In the genomic region with DNA sequence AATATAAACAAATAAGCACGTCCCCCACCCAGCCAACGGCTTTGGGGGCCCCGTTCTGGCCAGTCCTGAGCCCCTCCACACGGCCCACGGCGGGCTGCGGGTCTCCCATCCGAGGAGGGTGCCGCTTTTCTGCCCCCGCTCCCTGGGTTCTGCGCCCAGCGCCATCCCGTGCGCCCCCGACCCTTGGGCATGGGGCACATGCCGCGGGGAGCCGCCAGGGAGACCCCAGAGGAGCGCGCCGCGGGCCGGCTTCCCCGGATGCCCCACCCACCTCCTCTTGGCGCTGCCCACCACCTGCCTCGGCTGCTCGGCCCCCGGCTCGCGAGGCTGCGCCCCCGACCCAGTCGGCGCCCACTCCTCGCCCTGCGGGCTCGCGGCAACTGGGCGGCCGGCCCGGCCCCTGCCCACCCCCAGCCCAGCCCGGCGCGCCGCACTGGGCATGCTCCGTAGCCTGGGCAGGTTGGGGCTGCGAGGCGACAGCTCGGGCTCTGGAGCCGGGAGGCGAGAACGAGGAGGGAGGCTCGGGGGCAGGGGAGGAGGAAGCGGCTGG, we compare ENCODE assay signal across 10 cellular contexts. TPM values are rescaled to one million over a fixed set of nuclear protein-coding genes. Genes with fewer than 3 reads are reported as not detected.
DNase-seq lines count a peak whose midpoint lies in the region; ATAC-seq, FAIRE-seq and TF ChIP-seq lines count a peak whose summit lies in the region.
"Had no signal": no experiment of that assay in that cellular context is flagged by ENCODE, and none has a peak within 500 bp of the region (broad histone marks: within the 10 kb centered on the region; RNA-seq: fewer than 3 reads in every experiment).

No MANE protein-coding gene starts in this region.

- no peak for TF ChIP-seq CTCF in mesothelial cell of epicardium (IDR thresholded peaks at IDR 0.05; ENCODE audit: unreplicated experiment)

- H3K9ac ChIP-seq in endocrine pancreas (ENCODE audit: control insufficient read depth, insufficient read depth, low read length) = peak overlapping the region; percentile 80

- no peaks in the 10 kb centered on the region for H3K9me3 ChIP-seq in endocrine pancreas (ENCODE audit: control insufficient read depth, low read length)
- H3K9me3 ChIP-seq: neutrophil had no signal

- peak; percentile 70 for DNase-seq in Daoy (ENCODE audit: low read depth)
- peak; percentile 48 to 76 for DNase-seq in NCI-H446 (lab: John Stamatoyannopoulos, UW)
- DNase-seq in mesothelial cell of epicardium (ENCODE audit: low spot score in 2 of 2, unreplicated experiment in 2 of 2) = peak; percentile 40 to 75
- DNase-seq in NOMO-1 treated with dmso at 0.1 percent for 144 hours (lab: John Stamatoyannopoulos, UW; ENCODE audit: unreplicated experiment) = no peak
- no peak for DNase-seq in GM12892 (ENCODE audit: insufficient read length)

- H3K27me3 Mint-ChIP-seq in mesothelial cell of epicardium (ENCODE audit: low read depth) = no peaks in the 10 kb centered on the region

- peaks cover 41% of the 10 kb centered on the region for H3K4me1 ChIP-seq in endocrine pancreas (ENCODE audit: control insufficient read depth, insufficient read depth, low read length)

- no peaks in the 10 kb centered on the region for H3K27me3 ChIP-seq in endocrine pancreas (ENCODE audit: control insufficient read depth, insufficient read depth, low read length)

- H3K4me1 Mint-ChIP-seq in mesothelial cell of epicardium = peaks cover 35% of the 10 kb centered on the region

- H3K4me3 Mint-ChIP-seq in mesothelial cell of epicardium = peak overlapping the region; percentile 82
- H3K4me3 Mint-ChIP-seq: IgD-negative memory B cell had no signal

- H3K36me3 ChIP-seq in endocrine pancreas (ENCODE audit: control insufficient read depth, insufficient read depth, low read length) = no peaks in the 10 kb centered on the region
- H3K36me3 ChIP-seq: neutrophil had no signal

- no peak for TF ChIP-seq POLR2A in GM12892 (IDR thresholded peaks at IDR 0.05; ENCODE audit: low read depth, low read length)

- no peak for FAIRE-seq in GM12892 (lab: Jason Lieb, UNC)

- no peaks in the 10 kb centered on the region for H3K36me3 Mint-ChIP-seq in mesothelial cell of epicardium
- H3K36me3 Mint-ChIP-seq: IgD-negative memory B cell had no signal

- H3K27ac Mint-ChIP-seq in mesothelial cell of epicardium = peak overlapping the region; percentile 84
- H3K27ac Mint-ChIP-seq: IgD-negative memory B cell had no signal

- peaks cover 7% of the 10 kb centered on the region for H3K9me3 Mint-ChIP-seq in mesothelial cell of epicardium

- ATAC-seq in HG02623 (IDR thresholded peaks at IDR 0.05; ENCODE audit: unreplicated experiment) = no peak
- ATAC-seq in GM21619 (IDR thresholded peaks at IDR 0.05; ENCODE audit: unreplicated experiment) = no peak

- H3K4me3 ChIP-seq in endocrine pancreas (ENCODE audit: control insufficient read depth, insufficient read depth, low read length) = peak overlapping the region; percentile 78

RNA-seq across cellular contexts. Expression of gene PLCB4, which starts 0.6 kb away (rescaled TPM):
- total RNA-seq in Daoy (2014; rRNA removed; shearing (Covaris generic)) = 0.54 and 3.7 TPM in 2 replicates
- total RNA-seq in mesothelial cell of epicardium = 14.0 to 15.6 TPM (median 15.1 TPM) in 3 replicates
- not detected for polyA plus RNA-seq in GM12892 (2012; ENCODE audit: missing spikeins)
- polyA plus RNA-seq: IgD-negative memory B cell had no signal

Comparison
In these comparisons a context has a peak if more than half of its experiments do, and no peak if none do; other contexts are left out.
1. DNase-seq: peak in Daoy (single experiment), NCI-H446 (2 of 2) and mesothelial cell of epicardium (2 of 2); none in NOMO-1 treated with dmso at 0.1 percent for 144 hours (single experiment) and GM12892 (single experiment).